13 cellular contexts compared by ENCODE assay signal in the genomic region with DNA sequence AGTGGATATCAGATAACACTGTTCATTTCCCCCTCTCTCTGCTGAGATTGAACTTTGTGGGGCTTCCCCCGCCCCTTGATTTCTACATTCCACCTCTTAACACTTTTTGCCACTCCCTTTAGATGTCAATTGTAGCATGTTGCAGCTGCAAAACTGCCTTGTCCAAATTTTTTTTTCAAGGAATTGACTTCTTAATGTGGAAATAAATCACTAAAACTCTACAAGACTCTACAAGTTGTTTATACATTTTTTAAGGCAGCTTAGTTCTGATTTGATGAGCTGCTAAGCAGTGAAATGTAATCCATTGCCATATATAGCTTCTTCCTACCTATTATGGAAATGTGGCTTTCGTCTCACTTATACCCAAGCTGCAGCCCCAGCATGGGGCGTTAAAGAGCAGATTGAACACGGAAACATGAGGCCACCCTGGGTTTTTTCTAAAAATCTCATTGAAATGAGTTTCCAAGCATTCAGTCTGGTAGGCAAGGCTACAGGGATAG.
DNase-seq lines count a peak whose midpoint lies in the region; ATAC-seq and TF ChIP-seq lines count a peak whose summit lies in the region.
"Had no signal": no experiment of that assay in that cellular context is flagged by ENCODE, and none has a peak within 500 bp of the region (broad histone marks: within the 10 kb centered on the region; RNA-seq: fewer than 3 reads in every experiment).

No MANE protein-coding gene starts in this region.

- no peak overlapping the region for H3K4me3 Mint-ChIP-seq in activated CD4-positive, alpha-beta memory T cell treated with anti-CD3 and anti-CD28 coated beads for 36 hours
- H3K4me3 Mint-ChIP-seq: T-helper 1 cell treated with Interleukin-12 subunit alpha and Interleukin-12 subunit beta and Interleukin-4 antibody, amounts not matched to agents 30 μg/mL and 1 μg/mL, for 36 hours had no signal

- H3K9me3 Mint-ChIP-seq in activated CD4-positive, alpha-beta memory T cell treated with anti-CD3 and anti-CD28 coated beads for 36 hours: no peaks in the 10 kb centered on the region
- H3K9me3 Mint-ChIP-seq: T-helper 1 cell treated with Interleukin-12 subunit alpha and Interleukin-12 subunit beta and Interleukin-4 antibody, amounts not matched to agents 30 μg/mL and 1 μg/mL, for 36 hours had no signal

- POLR2A ChIA-PET in IMR-90 (lab: Charles Lee; ENCODE audit: unreplicated experiment): interaction anchor here (0.6 kb wide), 1 partner anchor 10 kb away, joined by 4 read pairs; no protein-coding TSS in a partner anchor
- POLR2A ChIA-PET in activated CD4-positive, alpha-beta memory T cell treated with anti-CD3 and anti-CD28 coated beads for 36 hours (lab: Charles Lee): no interaction called here

- H3K4me3 ChIP-seq in IMR-90 (ENCODE audit: insufficient read depth, low read depth, low read length): no peak overlapping the region
- H3K4me3 ChIP-seq in astrocyte of the cerebellum (ENCODE audit: low read depth, low read length): no peak overlapping the region
- no peak overlapping the region for H3K4me3 ChIP-seq in iPS-15b (ENCODE audit: low read depth, low read length)
- H3K4me3 ChIP-seq in stomach smooth muscle (ENCODE audit: low read length in 2 of 2): peak overlapping the region; percentile 22 to 24

- H3K23ac ChIP-seq in IMR-90 (ENCODE audit: low read depth, low read length): peak overlapping the region; percentile 96

- no TSS peak for BruUV-seq in IMR-90 (replicated peaks; lab: Mats Ljungman, UMichigan)

- H2BK15ac ChIP-seq in IMR-90 (ENCODE audit: low read depth, low read length): peak overlapping the region; percentile 97

- H3K27me3 ChIP-seq in IMR-90 (ENCODE audit: control insufficient read depth, insufficient read depth, low read length): no peaks in the 10 kb centered on the region
- H3K27me3 ChIP-seq in iPS-15b (ENCODE audit: control insufficient read depth, insufficient read depth, low read length): no peaks in the 10 kb centered on the region
- H3K27me3 ChIP-seq in stomach smooth muscle (ENCODE audit: control insufficient read depth in 1 of 2, insufficient read depth in 2 of 2, low read length in 2 of 2): no peaks in the 10 kb centered on the region

- H2AK5ac ChIP-seq in IMR-90 (ENCODE audit: low read depth, low read length): peak overlapping the region; percentile 98

- H4K8ac ChIP-seq in IMR-90 (ENCODE audit: low read depth in 2 of 2, low read length in 2 of 2): peak overlapping the region; percentile 87 to 98

- H3K9ac ChIP-seq in IMR-90 (ENCODE audit: low read depth, low read length) (peak overlapping the region; percentile 97), iPS-15b (ENCODE audit: low read depth, low read length) (peak overlapping the region; percentile 48), stomach smooth muscle (ENCODE audit: low read length in 2 of 2) (peak overlapping the region in 1 of 2 donors; percentile 23)

- H3K36me3 ChIP-seq in IMR-90 (ENCODE audit: control insufficient read depth, insufficient read depth, low read length): peaks cover 6% of the 10 kb centered on the region
- H3K36me3 ChIP-seq in iPS-15b (ENCODE audit: control insufficient read depth, insufficient read depth, low read length): no peaks in the 10 kb centered on the region
- H3K36me3 ChIP-seq in stomach smooth muscle (ENCODE audit: control insufficient read depth in 2 of 2, insufficient read depth in 2 of 2, low read length in 2 of 2): peaks cover 36 to 41% of the 10 kb centered on the region in 2 donors

- no peak overlapping the region for H3K27ac Mint-ChIP-seq in activated CD4-positive, alpha-beta memory T cell treated with anti-CD3 and anti-CD28 coated beads for 36 hours
- H3K27ac Mint-ChIP-seq: T-helper 1 cell treated with Interleukin-12 subunit alpha and Interleukin-12 subunit beta and Interleukin-4 antibody, amounts not matched to agents 30 μg/mL and 1 μg/mL, for 36 hours had no signal

- ATAC-seq in IMR-90 (ENCODE audit: low read depth): peak; percentile 76
- ATAC-seq in GM21528 (IDR thresholded peaks at IDR 0.05; ENCODE audit: low FRiP score, unreplicated experiment): no peak
- ATAC-seq in HG02870 (IDR thresholded peaks at IDR 0.05; ENCODE audit: unreplicated experiment): no peak

- in situ Hi-C loops in IMR-90 (cut with MboI; ENCODE audit: low sequenced_read_pairs) (no loop called here), astrocyte of the cerebellum (cut with HindIII; ENCODE audit: low sequenced_read_pairs) (no loop called here)

- TF ChIP-seq POLR2A in IMR-90 (IDR thresholded peaks at IDR 0.05; ENCODE audit: low read depth, low read length): 0 out of 2 replicates have a peak, but pooled peaks have one; percentile 19

- H4K20me1 ChIP-seq in IMR-90 (ENCODE audit: insufficient read depth, low read length): no peaks in the 10 kb centered on the region

- H2BK20ac ChIP-seq in IMR-90 (ENCODE audit: low read depth, low read length): peak overlapping the region; percentile 99

- H3K27ac ChIP-seq in IMR-90 (ENCODE audit: insufficient read depth, low read length) (peak overlapping the region; percentile 100), stomach smooth muscle (ENCODE audit: low read length) (peak overlapping the region; percentile 85)

- TF ChIP-seq RAD21 in IMR-90 (IDR thresholded peaks at IDR 0.05; ENCODE audit: low read length): no peak

- H4K5ac ChIP-seq in IMR-90 (ENCODE audit: low read depth, low read length): peak overlapping the region; percentile 99

- intact Hi-C loops in IMR-90 (cut with micrococcal nuclease): no loop called here
- intact Hi-C loops in activated CD4-positive, alpha-beta memory T cell treated with anti-CD3 and anti-CD28 coated beads for 36 hours (cut with micrococcal nuclease): loop anchor here (10.0 kb wide), 1 partner anchor 113 kb away; no protein-coding TSS in a partner anchor
- intact Hi-C loops in posterior vena cava (cut with DNase I): no loop called here

- peak overlapping the region; percentile 98 for H2BK5ac ChIP-seq in IMR-90 (ENCODE audit: low read depth, low read length, poor library complexity, severe bottlenecking)

- H3K4me1 Mint-ChIP-seq in activated CD4-positive, alpha-beta memory T cell treated with anti-CD3 and anti-CD28 coated beads for 36 hours (ENCODE audit: low read depth): no peaks in the 10 kb centered on the region

- no peak for TF ChIP-seq CTCF in IMR-90 (conservative IDR thresholded peaks at IDR 0.05; ENCODE audit: low read depth, low read length)
- no peak for TF ChIP-seq CTCF in astrocyte of the cerebellum (IDR thresholded peaks at IDR 0.05; ENCODE audit: low read depth, low read length, missing control alignments)

- peaks cover 29% of the 10 kb centered on the region for H3K9me1 ChIP-seq in IMR-90 (ENCODE audit: insufficient read depth, low read length)

- dilution Hi-C loops in IMR-90 (cut with HindIII; ENCODE audit: low sequenced_read_pairs, unreplicated experiment): no loop called here

- no peak overlapping the region for H2AK9ac ChIP-seq in IMR-90 (replicated peaks; ENCODE audit: low read depth, low read length, poor library complexity)

- H2BK120ac ChIP-seq in IMR-90 (ENCODE audit: low read depth, low read length): peak overlapping the region; percentile 98

- H3K14ac ChIP-seq in IMR-90 (replicated peaks; ENCODE audit: low read depth, low read length): peak overlapping the region; percentile 94

- peaks cover 0 to 4% of the 10 kb centered on the region in 2 experiments; a peak in 2 of 4 replicates for H3K79me1 ChIP-seq in IMR-90 (ENCODE audit: low read depth in 1 of 2, low read length in 2 of 2)

- peaks cover 12% of the 10 kb centered on the region for H3K36me3 Mint-ChIP-seq in activated CD4-positive, alpha-beta memory T cell treated with anti-CD3 and anti-CD28 coated beads for 36 hours

- CTCF ChIA-PET in IMR-90 (lab: Yijun Ruan, JAX): interaction anchor here (0.5 to 2.2 kb wide), 5 partner anchors 10 to 30 kb away, joined by 3 to 11 read pairs (median 4); no protein-coding TSS in a partner anchor
- CTCF ChIA-PET in activated CD4-positive, alpha-beta memory T cell treated with anti-CD3 and anti-CD28 coated beads for 36 hours (lab: Charles Lee): interaction anchor here (1.1 kb wide), 1 partner anchor 9 kb away, joined by 3 read pairs; no protein-coding TSS in a partner anchor

- H3K27me3 Mint-ChIP-seq in activated CD4-positive, alpha-beta memory T cell treated with anti-CD3 and anti-CD28 coated beads for 36 hours: no peaks in the 10 kb centered on the region

- H3K18ac ChIP-seq in IMR-90 (ENCODE audit: low read depth, low read length): peak overlapping the region; percentile 100

- H3K4me1 ChIP-seq in IMR-90 (ENCODE audit: control insufficient read depth, insufficient read depth, low read length) (peaks cover 40% of the 10 kb centered on the region), iPS-15b (ENCODE audit: control insufficient read depth, insufficient read depth, low read length) (peaks cover 36% of the 10 kb centered on the region), stomach smooth muscle (ENCODE audit: control insufficient read depth, insufficient read depth, low read length) (peaks cover 61% of the 10 kb centered on the region)

- 0% methylated on average over 2 of the region's 4 CpGs; no CpG with 5 or more reads in 1 of the 2 experiments for WGBS in IMR-90 (ENCODE audit: extremely low coverage in 2 of 2, insufficient read length in 1 of 2), 2 experiments

- H3K4me2 ChIP-seq in IMR-90 (ENCODE audit: low read depth, low read length): peak overlapping the region; percentile 73

- no peaks in the 10 kb centered on the region for H3K9me3 ChIP-seq in IMR-90 (ENCODE audit: control insufficient read depth, insufficient read depth, low read length)
- no peaks in the 10 kb centered on the region for H3K9me3 ChIP-seq in iPS-15b (ENCODE audit: control insufficient read depth, insufficient read depth, low read length)
- no peaks in the 10 kb centered on the region for H3K9me3 ChIP-seq in stomach smooth muscle (ENCODE audit: control insufficient read depth in 2 of 2, low read length in 2 of 2)

- DNase-seq in IMR-90 (peak; percentile 87), astrocyte of the cerebellum (ENCODE audit: low read depth) (peak; percentile 32), posterior vena cava (ENCODE audit: low spot score) (no peak)
- DNase-seq in activated CD4-positive, alpha-beta memory T cell treated with anti-CD3 and anti-CD28 coated beads for 36 hours: no peak
- DNase-seq: activated CD8-positive, alpha-beta memory T cell treated with anti-CD3 and anti-CD28 coated beads, Interleukin-2, amount 50 U/mL, for 4 hours; dermis blood vessel endothelial cell; left colon; NCI-H446 treated with DMSO at 0.1 percent for 48 hours had no signal

- H4K91ac ChIP-seq in IMR-90 (ENCODE audit: insufficient read depth, low read depth, low read length): peak overlapping the region; percentile 99

- peak overlapping the region; percentile 98 for H3K56ac ChIP-seq in IMR-90 (ENCODE audit: extremely low read depth, insufficient read depth, low read length)

- H2AFZ ChIP-seq in IMR-90 (replicated peaks; ENCODE audit: low read length, poor library complexity): peak overlapping the region; percentile 17

- peak overlapping the region; percentile 99 for H3K4ac ChIP-seq in IMR-90 (ENCODE audit: low read depth, low read length)

TF ChIP-seq in IMR-90, 13 proteins besides CTCF, POLR2A, EP300 and RAD21 (continues in another document):
- TF ChIP-seq MAZ (IDR thresholded peaks at IDR 0.05; ENCODE audit: borderline replicate concordance, low read depth, low read length) (no peak), FOS (IDR thresholded peaks at IDR 0.05; ENCODE audit: low read depth, low read length) (no peak), RCOR1 (IDR thresholded peaks at IDR 0.05; ENCODE audit: insufficient replicate concordance, low read length) (no peak), CEBPB (IDR thresholded peaks at IDR 0.05; ENCODE audit: low read depth, low read length) (no peak)

Comparison
In these comparisons a context has a peak if more than half of its experiments do, and no peak if none do; other contexts are left out.
1. DNase-seq: peak in IMR-90 (single experiment) and astrocyte of the cerebellum (single experiment); none in activated CD4-positive, alpha-beta memory T cell treated with anti-CD3 and anti-CD28 coated beads for 36 hours (single experiment) and posterior vena cava (single experiment).
2. H3K4me3 ChIP-seq: peak in stomach smooth muscle (2 of 2); none in IMR-90 (single experiment), astrocyte of the cerebellum (single experiment) and iPS-15b (single experiment).